In genomic region chr20:44703956-44704488, GRCh38 we compare ENCODE assay signal across 1 cellular context.
TF ChIP-seq lines count a peak whose summit lies in the region.

No MANE protein-coding gene starts in this region.

TF ChIP-seq in HepG2, 621 proteins besides CTCF, POLR2A, EP300 and RAD21:
- TF ChIP-seq ZNF776 (CRISPR knock-in tag; IDR thresholded peaks at IDR 0.05) (no peak), CEBPB (IDR thresholded peaks at IDR 0.05; ENCODE audit: borderline replicate concordance, low read depth, low read length) (no peak), RARG (CRISPR knock-in tag; IDR thresholded peaks at IDR 0.05; ENCODE audit: low read depth) (no peak), ZNF607 (CRISPR knock-in tag; IDR thresholded peaks at IDR 0.05; ENCODE audit: borderline replicate concordance) (no peak), MEIS1 (CRISPR knock-in tag; IDR thresholded peaks at IDR 0.05; ENCODE audit: borderline replicate concordance) (no peak), ZNF513 (CRISPR knock-in tag; conservative IDR thresholded peaks at IDR 0.05) (no peak), TAF15 (IDR thresholded peaks at IDR 0.05; ENCODE audit: low read depth, low read length, poor library complexity, severe bottlenecking) (no peak), ZNF407 (CRISPR knock-in tag; IDR thresholded peaks at IDR 0.05; ENCODE audit: not compliant biosample characterization) (no peak), ZFP36L2 (CRISPR knock-in tag; IDR thresholded peaks at IDR 0.05) (no peak), TMF1 (CRISPR knock-in tag; IDR thresholded peaks at IDR 0.05; ENCODE audit: low read depth) (no peak), AHDC1 (CRISPR knock-in tag; IDR thresholded peaks at IDR 0.05; ENCODE audit: borderline replicate concordance) (no peak), JDP2 (CRISPR knock-in tag; IDR thresholded peaks at IDR 0.05; ENCODE audit: borderline replicate concordance) (no peak), RAD51 (IDR thresholded peaks at IDR 0.05; ENCODE audit: borderline replicate concordance) (peak; percentile 5; the same call in 1 of the 2 replicates), TRIM24 (CRISPR knock-in tag; IDR thresholded peaks at IDR 0.05) (no peak), MNT (IDR thresholded peaks at IDR 0.05) (0 out of 2 replicates have a peak, but pooled peaks have one; percentile 22), CSRNP2 (CRISPR knock-in tag; conservative IDR thresholded peaks at IDR 0.05; ENCODE audit: low read depth) (no peak), YEATS2 (CRISPR knock-in tag; IDR thresholded peaks at IDR 0.05; ENCODE audit: borderline replicate concordance) (no peak)
